8 cellular contexts compared by ENCODE assay signal in genomic region chr11:64284962-64285884, GRCh38. TPM values are rescaled to one million over a fixed set of nuclear protein-coding genes. Genes with fewer than 3 reads are reported as not detected.
DNase-seq lines count a peak whose midpoint lies in the region; ATAC-seq and TF ChIP-seq lines count a peak whose summit lies in the region.

Gene GPR137, plus strand, starts transcription at chr11:64285848. Its CDS starts 677 bp downstream, at chr11:64286525.

- peaks cover 0 to 19% (median 2%) of the 10 kb centered on the region in 9 donors for H3K36me3 ChIP-seq in heart left ventricle
- H3K36me3 ChIP-seq in upper lobe of left lung: peaks cover 0 to 10% (median 8%) of the 10 kb centered on the region in 4 donors

- peak; percentile 87 for DNase-seq in GM12865 (ENCODE audit: low read depth)
- DNase-seq in HFF-Myc (ENCODE audit: extremely low read depth, low read depth): no peak
- DNase-seq in MV-4-11 (lab: John Stamatoyannopoulos, UW): peak; percentile 57
- DNase-seq in T-helper 1 cell: peak; percentile 78 to 88 (median 87)
- DNase-seq in heart left ventricle: peak; percentile 89 to 93 (median 90)
- peak; percentile 81 to 98 (median 86) for DNase-seq in posterior cingulate gyrus
- DNase-seq in upper lobe of left lung: peak; percentile 89 to 99

- peaks cover 0 to 2% (median 0%) of the 10 kb centered on the region in 9 donors for H3K27me3 ChIP-seq in heart left ventricle
- H3K27me3 ChIP-seq in upper lobe of left lung: no peaks in the 10 kb centered on the region

- TF ChIP-seq EP300 in upper lobe of left lung (IDR thresholded peaks at IDR 0.05): no peak

- peak in 1 of 2 donors; percentile 52 for TF ChIP-seq POLR2A in heart left ventricle (IDR thresholded peaks at IDR 0.05)
- peak in 1 of 4 donors; percentile 70 for TF ChIP-seq POLR2A in upper lobe of left lung (IDR thresholded peaks at IDR 0.05)

- intact Hi-C loops in heart left ventricle (cut with DNase I): loop anchor here in 4 of 10 donors (1.0 kb wide), 4 partner anchors 14 to 44 kb away; partner anchors contain the start of gene FKBP2 (in 1 of the 4)
- intact Hi-C loops in posterior cingulate gyrus (cut with DNase I): loop anchor here (1.0 kb wide), 2 partner anchors 15 to 20 kb away; partner anchors contain the start of gene ESRRA

- H3K4me3 ChIP-seq in GM12865 (ENCODE audit: low read depth, low read length): peak within 1 kb of the TSS; percentile 93
- H3K4me3 ChIP-seq in HFF-Myc (replicated peaks; ENCODE audit: low read depth, low read length): peak within 1 kb of the TSS; percentile 70
- peak within 1 kb of the TSS; percentile 40 to 96 (median 78) for H3K4me3 ChIP-seq in heart left ventricle
- peak within 1 kb of the TSS; percentile 59 to 94 (median 86) for H3K4me3 ChIP-seq in upper lobe of left lung

- WGBS in adipose tissue, 3 donors: 0 to 1% (median 0%) methylated on average over 70 to 102 of the region's 102 CpGs
- 0 to 3% (median 1%) methylated on average over 18 to 102 of the region's 102 CpGs for WGBS in heart left ventricle, 4 donors
- WGBS in upper lobe of left lung, 2 donors: 0% methylated on average over 7 to 22 of the region's 102 CpGs

- ATAC-seq in heart left ventricle (peak; percentile 22 to 82 (median 68)), upper lobe of left lung (ENCODE audit: low FRiP score in 2 of 2) (peak; percentile 81 to 92)

- TF ChIP-seq CTCF in GM12865 (IDR thresholded peaks at IDR 0.05; ENCODE audit: insufficient read depth, low read depth, low read length, missing control alignments): no peak
- TF ChIP-seq CTCF in HFF-Myc (IDR thresholded peaks at IDR 0.05; ENCODE audit: low read depth, low read length, missing control alignments): no peak
- no peak for TF ChIP-seq CTCF in heart left ventricle (IDR thresholded peaks at IDR 0.05)
- peak in 3 of 6 experiments; percentile 9 to 35 (median 24) for TF ChIP-seq CTCF in upper lobe of left lung (IDR thresholded peaks at IDR 0.05)

- peaks cover 4 to 47% (median 24%) of the 10 kb centered on the region in 12 donors for H3K4me1 ChIP-seq in heart left ventricle
- H3K4me1 ChIP-seq in upper lobe of left lung: peaks cover 16 to 30% (median 24%) of the 10 kb centered on the region in 4 donors

- H3K27ac ChIP-seq in adipose tissue (ENCODE audit: low read depth, low read length) (peak within 1 kb of the TSS; percentile 56), heart left ventricle (peak within 1 kb of the TSS; percentile 94 to 99 (median 98)), upper lobe of left lung (peak within 1 kb of the TSS; percentile 93 to 99 (median 96))

- H3K9me3 ChIP-seq in heart left ventricle (no peaks in the 10 kb centered on the region), upper lobe of left lung (no peaks in the 10 kb centered on the region)

RNA-seq across cellular contexts. Expression of gene GPR137, which starts in this region (rescaled TPM):
- polyA plus RNA-seq in adipose tissue (10 to 100 TPM; 13.0 to 28.5 (median 25.2) TPM), heart left ventricle (10 to 100 TPM; 20.2 to 44.0 TPM)
- total RNA-seq in heart left ventricle (10 to 100 TPM; 24.3 to 48.3 (median 26.2) TPM), upper lobe of left lung (10 to 100 TPM in 5 of 6 donors, 1 to 10 TPM in 1; 7.3 to 48.1 (median 27.0) TPM)
